ENCODE assay signal across 32 cellular contexts in genomic region chr9:77005216-77005615, GRCh38. TPM values are rescaled to one million over a fixed set of nuclear protein-coding genes. Genes with fewer than 3 reads are reported as not detected.
"Had no signal": no experiment of that assay in that cellular context is flagged by ENCODE, and none has a peak within 500 bp of the region (broad histone marks: within the 10 kb centered on the region; RNA-seq: fewer than 3 reads in every experiment).

No MANE protein-coding gene starts in this region.

- H3K4me3 ChIP-seq: colonic mucosa, dorsolateral prefrontal cortex, esophagus muscularis mucosa, gastroesophageal sphincter, right lobe of liver, skin epidermis, thyroid gland, upper lobe of left lung, vagina had no signal

- DNase-seq: activated CD4-positive, alpha-beta T cell treated with anti-CD3 and anti-CD28 coated beads for 48 hours; activated CD4-positive, alpha-beta T cell treated with anti-CD3 and anti-CD28 coated beads, Interleukin-2, amount 50 U/mL, for 48 hours; activated CD4-positive, CD25-positive, alpha-beta regulatory T cell; activated CD8-positive, alpha-beta memory T cell treated with anti-CD3 and anti-CD28 coated beads for 24 hours; activated effector memory CD4-positive, alpha-beta T cell treated with Interleukin-2 at 50 U/mL for 16 hours; activated naive CD4-positive, alpha-beta T cell treated with Interleukin-2 at 50 U/mL for 16 hours; anterior cingulate cortex; colonic mucosa; dorsolateral prefrontal cortex; head of caudate nucleus; hippocampal formation; left cardiac atrium; mammary epithelial cell; right lobe of liver; stimulated activated CD4-positive, alpha-beta T cell treated with anti-CD3 and anti-CD28 coated beads, Interleukin-4, amount 100 ng/mL, for 24 hours; stimulated activated naive CD8-positive, alpha-beta T cell treated with anti-CD3 and anti-CD28 coated beads, Interleukin-15, amount 100 ng/mL, for 72 hours; thyroid gland; upper lobe of left lung had no signal

- H3K27me3 ChIP-seq: right lobe of liver, thyroid gland, upper lobe of left lung had no signal

- ATAC-seq: gastroesophageal sphincter; left cardiac atrium; right lobe of liver; stimulated activated memory B cell treated with anti-CD40 and anti-IgM and Interleukin-4, amounts not matched to agents 10 μg/mL and 1 μg/mL and 100 μg/mL, for 72 hours; stimulated activated naive CD8-positive, alpha-beta T cell treated with anti-CD3 and anti-CD28 coated beads, Interleukin-15, amount 100 ng/mL, for 72 hours had no signal

- H3K9me3 ChIP-seq: colonic mucosa, esophagus muscularis mucosa, gastroesophageal sphincter, thyroid gland, upper lobe of left lung, vagina had no signal

- H3K36me3 ChIP-seq: colonic mucosa, esophagus muscularis mucosa, gastroesophageal sphincter, right lobe of liver, thyroid gland, upper lobe of left lung, vagina had no signal

- H3K4me1 ChIP-seq: colonic mucosa, esophagus muscularis mucosa, gastroesophageal sphincter, right lobe of liver, thyroid gland, upper lobe of left lung, vagina had no signal

- H3K27ac ChIP-seq: colonic mucosa, dorsolateral prefrontal cortex, esophagus muscularis mucosa, gastroesophageal sphincter, right lobe of liver, skin epidermis, thyroid gland, upper lobe of left lung, vagina had no signal

RNA-seq across cellular contexts. Expression of gene FOXB2, which starts 14.2 kb away (rescaled TPM):
- total RNA-seq: bronchial epithelial cell; colonic mucosa; esophagus muscularis mucosa; gastroesophageal sphincter; left cardiac atrium; liver; mammary epithelial cell; mucosa of gallbladder; osteocyte; posterior vena cava; renal cortical epithelial cell; right lobe of liver; T-helper 1 cell treated with Interleukin-12 subunit alpha and Interleukin-12 subunit beta and Interleukin-4 antibody, amounts not matched to agents 30 ng/mL and 1 ng/mL, for 36 hours; thyroid gland; upper lobe of left lung; vagina had no signal
- polyA plus RNA-seq: adipose tissue, keratinocyte, liver, mammary epithelial cell had no signal
